ENCODE assay signal across 1 cellular context in genomic region chr10:97891497-97892167, GRCh38.
TF ChIP-seq lines count a peak whose summit lies in the region.

No MANE protein-coding gene starts in this region.

TF ChIP-seq in K562, 482 proteins besides CTCF, POLR2A, EP300 and RAD21 (continued from another document):
- TF ChIP-seq, protein P1, sequence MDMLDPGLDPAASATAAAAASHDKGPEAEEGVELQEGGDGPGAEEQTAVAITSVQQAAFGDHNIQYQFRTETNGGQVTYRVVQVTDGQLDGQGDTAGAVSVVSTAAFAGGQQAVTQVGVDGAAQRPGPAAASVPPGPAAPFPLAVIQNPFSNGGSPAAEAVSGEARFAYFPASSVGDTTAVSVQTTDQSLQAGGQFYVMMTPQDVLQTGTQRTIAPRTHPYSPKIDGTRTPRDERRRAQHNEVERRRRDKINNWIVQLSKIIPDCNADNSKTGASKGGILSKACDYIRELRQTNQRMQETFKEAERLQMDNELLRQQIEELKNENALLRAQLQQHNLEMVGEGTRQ (CRISPR knock-in tag; IDR thresholded peaks at IDR 0.05), result peak; percentile 53
- TF ChIP-seq BHLHE40 (IDR thresholded peaks at IDR 0.05; ENCODE audit: low read length) (0 out of 2 replicates have a peak, but pooled peaks have one; percentile 36), ZFP36 (IDR thresholded peaks at IDR 0.05; ENCODE audit: low read depth, low read length, partially characterized antibody) (no peak), L3MBTL2 (IDR thresholded peaks at IDR 0.05) (peak; percentile 34), ZNF253 (CRISPR knock-in tag; conservative IDR thresholded peaks at IDR 0.05) (no peak), HBP1 (CRISPR knock-in tag; IDR thresholded peaks at IDR 0.05) (no peak), DLX4 (CRISPR knock-in tag; IDR thresholded peaks at IDR 0.05) (no peak), MCM5 (IDR thresholded peaks at IDR 0.05; ENCODE audit: low read depth) (no peak), ZEB2 (IDR thresholded peaks at IDR 0.05) (no peak), CUX1 (CRISPR knock-in tag; IDR thresholded peaks at IDR 0.05) (no peak)
- TF ChIP-seq, protein P2, sequence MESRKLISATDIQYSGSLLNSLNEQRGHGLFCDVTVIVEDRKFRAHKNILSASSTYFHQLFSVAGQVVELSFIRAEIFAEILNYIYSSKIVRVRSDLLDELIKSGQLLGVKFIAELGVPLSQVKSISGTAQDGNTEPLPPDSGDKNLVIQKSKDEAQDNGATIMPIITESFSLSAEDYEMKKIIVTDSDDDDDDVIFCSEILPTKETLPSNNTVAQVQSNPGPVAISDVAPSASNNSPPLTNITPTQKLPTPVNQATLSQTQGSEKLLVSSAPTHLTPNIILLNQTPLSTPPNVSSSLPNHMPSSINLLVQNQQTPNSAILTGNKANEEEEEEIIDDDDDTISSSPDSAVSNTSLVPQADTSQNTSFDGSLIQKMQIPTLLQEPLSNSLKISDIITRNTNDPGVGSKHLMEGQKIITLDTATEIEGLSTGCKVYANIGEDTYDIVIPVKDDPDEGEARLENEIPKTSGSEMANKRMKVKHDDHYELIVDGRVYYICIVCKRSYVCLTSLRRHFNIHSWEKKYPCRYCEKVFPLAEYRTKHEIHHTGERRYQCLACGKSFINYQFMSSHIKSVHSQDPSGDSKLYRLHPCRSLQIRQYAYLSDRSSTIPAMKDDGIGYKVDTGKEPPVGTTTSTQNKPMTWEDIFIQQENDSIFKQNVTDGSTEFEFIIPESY (CRISPR knock-in tag; IDR thresholded peaks at IDR 0.05), result peak; percentile 62; the same call in 1 of the 2 replicates
- TF ChIP-seq, protein P3, sequence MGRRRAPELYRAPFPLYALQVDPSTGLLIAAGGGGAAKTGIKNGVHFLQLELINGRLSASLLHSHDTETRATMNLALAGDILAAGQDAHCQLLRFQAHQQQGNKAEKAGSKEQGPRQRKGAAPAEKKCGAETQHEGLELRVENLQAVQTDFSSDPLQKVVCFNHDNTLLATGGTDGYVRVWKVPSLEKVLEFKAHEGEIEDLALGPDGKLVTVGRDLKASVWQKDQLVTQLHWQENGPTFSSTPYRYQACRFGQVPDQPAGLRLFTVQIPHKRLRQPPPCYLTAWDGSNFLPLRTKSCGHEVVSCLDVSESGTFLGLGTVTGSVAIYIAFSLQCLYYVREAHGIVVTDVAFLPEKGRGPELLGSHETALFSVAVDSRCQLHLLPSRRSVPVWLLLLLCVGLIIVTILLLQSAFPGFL (CRISPR knock-in tag; IDR thresholded peaks at IDR 0.05), result no peak
